Comparison of ENCODE assay signal across 29 cellular contexts in genomic region chr3:160440687-160441086, GRCh38.
"Had no signal": no experiment of that assay in that cellular context is flagged by ENCODE, and none has a peak within 500 bp of the region (broad histone marks: within the 10 kb centered on the region; RNA-seq: fewer than 3 reads in every experiment).

No MANE protein-coding gene starts in this region.

- H3K4me3 ChIP-seq: adrenal gland, breast epithelium, MG63 had no signal

- H3K4me1 ChIP-seq: adrenal gland, breast epithelium had no signal

- H3K27ac ChIP-seq: adrenal gland, breast epithelium had no signal

- H3K36me3 ChIP-seq: adrenal gland, breast epithelium had no signal

- H3K9me3 ChIP-seq: adrenal gland, breast epithelium, MG63 had no signal

- ATAC-seq: activated CD8-positive, alpha-beta memory T cell treated with anti-CD3 and anti-CD28 coated beads, Interleukin-2, amount 10 ng/mL, durations not matched to agents 7 days and 5 days; activated T-helper 17 cell treated with anti-CD3 and anti-CD28 coated beads, Interleukin-2, amount 50 U/mL, for 72 hours; Panc1 had no signal

- DNase-seq: activated B cell treated with CpG ODN at 0.5 μM for 24 hours; activated CD4-positive, alpha-beta T cell treated with anti-CD3 and anti-CD28 coated beads for 1 hour; activated CD4-positive, alpha-beta T cell treated with anti-CD3 and anti-CD28 coated beads, Interleukin-2, amount 10 ng/mL, durations not matched to agents 24 days and 14 days; activated CD4-positive, alpha-beta T cell treated with anti-CD3 and anti-CD28 coated beads, Interleukin-2, amount 50 U/mL, for 48 hours; activated CD8-positive, alpha-beta memory T cell treated with anti-CD3 and anti-CD28 coated beads, Interleukin-2, amount 10 ng/mL, durations not matched to agents 7 days and 5 days; activated gamma-delta T cell treated with Interleukin-2 at 50 U/mL for 16 hours; activated naive CD4-positive, alpha-beta T cell treated with anti-CD3 and anti-CD28 coated beads, Interleukin-2, amount 10 ng/mL, durations not matched to agents 7 days and 5 days; activated naive CD8-positive, alpha-beta T cell treated with anti-CD3 and anti-CD28 coated beads for 36 hours; activated T-cell treated with anti-CD3 and anti-CD28 coated beads, Interleukin-2, amount 50 U/mL, for 48 hours; adrenal gland; anterior cingulate cortex; caudate nucleus; MG63; MV-4-11; NCI-H1092 treated with DMSO at 0.1 percent for 48 hours; NCI-H1436; NCI-H1694 treated with DMSO at 0.1 percent for 48 hours; NCI-H2029 treated with DMSO at 0.1 percent for 48 hours; NCI-H345; NCI-H510A; NCI-H69; NK-92 treated with Interleukin-12 subunit alpha and Interleukin-12 subunit beta, amount 100 ng/mL, for 24 hours; OCI-M1; Right ventricle myocardium superior; T-helper 2 cell; T1000 had no signal
